In the genomic region with DNA sequence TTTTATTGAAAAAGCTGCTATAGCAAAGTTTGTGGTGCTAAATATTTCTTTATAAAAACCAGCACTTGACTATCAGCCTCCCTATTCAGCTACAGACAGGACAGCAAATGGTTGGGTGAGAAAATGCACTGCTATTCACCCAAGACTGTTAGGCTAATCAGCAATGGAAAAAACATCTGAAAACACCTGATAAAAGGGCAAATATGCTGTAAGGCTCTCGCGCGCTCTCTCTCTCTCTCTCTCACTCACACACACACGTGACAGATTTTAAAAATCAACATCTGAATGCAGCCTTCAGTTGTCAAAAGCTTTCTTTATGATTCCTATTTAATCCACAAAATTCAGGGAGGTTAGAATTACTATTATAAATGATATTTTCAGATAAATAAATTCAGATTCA, we compare ENCODE assay signal across 1 cellular context.
TF ChIP-seq lines count a peak whose summit lies in the region.

No MANE protein-coding gene starts in this region.

TF ChIP-seq in K562, 482 proteins besides CTCF, POLR2A, EP300 and RAD21 (continued from another document and continues in another):
- TF ChIP-seq, protein P1, sequence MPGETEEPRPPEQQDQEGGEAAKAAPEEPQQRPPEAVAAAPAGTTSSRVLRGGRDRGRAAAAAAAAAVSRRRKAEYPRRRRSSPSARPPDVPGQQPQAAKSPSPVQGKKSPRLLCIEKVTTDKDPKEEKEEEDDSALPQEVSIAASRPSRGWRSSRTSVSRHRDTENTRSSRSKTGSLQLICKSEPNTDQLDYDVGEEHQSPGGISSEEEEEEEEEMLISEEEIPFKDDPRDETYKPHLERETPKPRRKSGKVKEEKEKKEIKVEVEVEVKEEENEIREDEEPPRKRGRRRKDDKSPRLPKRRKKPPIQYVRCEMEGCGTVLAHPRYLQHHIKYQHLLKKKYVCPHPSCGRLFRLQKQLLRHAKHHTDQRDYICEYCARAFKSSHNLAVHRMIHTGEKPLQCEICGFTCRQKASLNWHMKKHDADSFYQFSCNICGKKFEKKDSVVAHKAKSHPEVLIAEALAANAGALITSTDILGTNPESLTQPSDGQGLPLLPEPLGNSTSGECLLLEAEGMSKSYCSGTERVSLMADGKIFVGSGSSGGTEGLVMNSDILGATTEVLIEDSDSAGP (CRISPR knock-in tag; IDR thresholded peaks at IDR 0.05) = no peak
- TF ChIP-seq CCAR2 (IDR thresholded peaks at IDR 0.05; ENCODE audit: low read depth, low read length) (no peak), ZC3H8 (IDR thresholded peaks at IDR 0.05) (no peak), PRPF4 (IDR thresholded peaks at IDR 0.05; ENCODE audit: insufficient read depth, low read depth, low read length, poor library complexity, severe bottlenecking) (no peak), XRCC5 (IDR thresholded peaks at IDR 0.05; ENCODE audit: low read depth, low read length) (no peak), HNRNPK (IDR thresholded peaks at IDR 0.05; ENCODE audit: low read depth, low read length, poor library complexity, severe bottlenecking) (no peak), ZNF695 (CRISPR knock-in tag; IDR thresholded peaks at IDR 0.05) (no peak), GTF2E2 (tag; IDR thresholded peaks at IDR 0.05) (no peak), NCOR1 (IDR thresholded peaks at IDR 0.05) (peak; percentile 62), TOE1 (IDR thresholded peaks at IDR 0.05; ENCODE audit: borderline replicate concordance) (0 out of 2 replicates have a peak, but pooled peaks have one; percentile 35), TOE1 (CRISPR knock-in tag; IDR thresholded peaks at IDR 0.05; ENCODE audit: borderline replicate concordance, low read depth) (no peak), ZKSCAN1 (IDR thresholded peaks at IDR 0.05; ENCODE audit: low read depth, low read length) (no peak), ZNF282 (CRISPR knock-in tag; IDR thresholded peaks at IDR 0.05) (no peak), BHLHE40 (IDR thresholded peaks at IDR 0.05; ENCODE audit: low read length) (peak; percentile 81), ZNF785 (CRISPR knock-in tag; IDR thresholded peaks at IDR 0.05) (no peak), SPI1 (IDR thresholded peaks at IDR 0.05; ENCODE audit: borderline replicate concordance, low read depth, low read length) (no peak), CREB1 (IDR thresholded peaks at IDR 0.05) (no peak; the same call in 1 of the 2 replicates), CREB1 (CRISPR knock-in tag; IDR thresholded peaks at IDR 0.05) (no peak), BRD9 (IDR thresholded peaks at IDR 0.05; ENCODE audit: low read depth, partially characterized antibody) (no peak), SMARCA4 (IDR thresholded peaks at IDR 0.05) (peak; percentile 79)
- TF ChIP-seq, protein P2, sequence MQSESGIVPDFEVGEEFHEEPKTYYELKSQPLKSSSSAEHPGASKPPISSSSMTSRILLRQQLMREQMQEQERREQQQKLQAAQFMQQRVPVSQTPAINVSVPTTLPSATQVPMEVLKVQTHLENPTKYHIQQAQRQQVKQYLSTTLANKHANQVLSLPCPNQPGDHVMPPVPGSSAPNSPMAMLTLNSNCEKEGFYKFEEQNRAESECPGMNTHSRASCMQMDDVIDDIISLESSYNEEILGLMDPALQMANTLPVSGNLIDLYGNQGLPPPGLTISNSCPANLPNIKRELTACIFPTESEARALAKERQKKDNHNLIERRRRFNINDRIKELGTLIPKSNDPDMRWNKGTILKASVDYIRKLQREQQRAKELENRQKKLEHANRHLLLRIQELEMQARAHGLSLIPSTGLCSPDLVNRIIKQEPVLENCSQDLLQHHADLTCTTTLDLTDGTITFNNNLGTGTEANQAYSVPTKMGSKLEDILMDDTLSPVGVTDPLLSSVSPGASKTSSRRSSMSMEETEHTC (IDR thresholded peaks at IDR 0.05) = peak; percentile 52; the same call in 1 of the 2 replicates
- TF ChIP-seq, protein P3, sequence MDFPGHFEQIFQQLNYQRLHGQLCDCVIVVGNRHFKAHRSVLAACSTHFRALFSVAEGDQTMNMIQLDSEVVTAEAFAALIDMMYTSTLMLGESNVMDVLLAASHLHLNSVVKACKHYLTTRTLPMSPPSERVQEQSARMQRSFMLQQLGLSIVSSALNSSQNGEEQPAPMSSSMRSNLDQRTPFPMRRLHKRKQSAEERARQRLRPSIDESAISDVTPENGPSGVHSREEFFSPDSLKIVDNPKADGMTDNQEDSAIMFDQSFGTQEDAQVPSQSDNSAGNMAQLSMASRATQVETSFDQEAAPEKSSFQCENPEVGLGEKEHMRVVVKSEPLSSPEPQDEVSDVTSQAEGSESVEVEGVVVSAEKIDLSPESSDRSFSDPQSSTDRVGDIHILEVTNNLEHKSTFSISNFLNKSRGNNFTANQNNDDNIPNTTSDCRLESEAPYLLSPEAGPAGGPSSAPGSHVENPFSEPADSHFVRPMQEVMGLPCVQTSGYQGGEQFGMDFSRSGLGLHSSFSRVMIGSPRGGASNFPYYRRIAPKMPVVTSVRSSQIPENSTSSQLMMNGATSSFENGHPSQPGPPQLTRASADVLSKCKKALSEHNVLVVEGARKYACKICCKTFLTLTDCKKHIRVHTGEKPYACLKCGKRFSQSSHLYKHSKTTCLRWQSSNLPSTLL (IDR thresholded peaks at IDR 0.05) = no peak
- TF ChIP-seq, protein P4, sequence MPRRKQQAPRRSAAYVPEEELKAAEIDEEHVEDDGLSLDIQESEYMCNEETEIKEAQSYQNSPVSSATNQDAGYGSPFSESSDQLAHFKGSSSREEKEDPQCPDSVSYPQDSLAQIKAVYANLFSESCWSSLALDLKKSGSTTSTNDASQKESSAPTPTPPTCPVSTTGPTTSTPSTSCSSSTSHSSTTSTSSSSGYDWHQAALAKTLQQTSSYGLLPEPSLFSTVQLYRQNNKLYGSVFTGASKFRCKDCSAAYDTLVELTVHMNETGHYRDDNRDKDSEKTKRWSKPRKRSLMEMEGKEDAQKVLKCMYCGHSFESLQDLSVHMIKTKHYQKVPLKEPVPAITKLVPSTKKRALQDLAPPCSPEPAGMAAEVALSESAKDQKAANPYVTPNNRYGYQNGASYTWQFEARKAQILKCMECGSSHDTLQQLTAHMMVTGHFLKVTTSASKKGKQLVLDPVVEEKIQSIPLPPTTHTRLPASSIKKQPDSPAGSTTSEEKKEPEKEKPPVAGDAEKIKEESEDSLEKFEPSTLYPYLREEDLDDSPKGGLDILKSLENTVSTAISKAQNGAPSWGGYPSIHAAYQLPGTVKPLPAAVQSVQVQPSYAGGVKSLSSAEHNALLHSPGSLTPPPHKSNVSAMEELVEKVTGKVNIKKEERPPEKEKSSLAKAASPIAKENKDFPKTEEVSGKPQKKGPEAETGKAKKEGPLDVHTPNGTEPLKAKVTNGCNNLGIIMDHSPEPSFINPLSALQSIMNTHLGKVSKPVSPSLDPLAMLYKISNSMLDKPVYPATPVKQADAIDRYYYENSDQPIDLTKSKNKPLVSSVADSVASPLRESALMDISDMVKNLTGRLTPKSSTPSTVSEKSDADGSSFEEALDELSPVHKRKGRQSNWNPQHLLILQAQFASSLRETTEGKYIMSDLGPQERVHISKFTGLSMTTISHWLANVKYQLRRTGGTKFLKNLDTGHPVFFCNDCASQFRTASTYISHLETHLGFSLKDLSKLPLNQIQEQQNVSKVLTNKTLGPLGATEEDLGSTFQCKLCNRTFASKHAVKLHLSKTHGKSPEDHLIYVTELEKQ (CRISPR knock-in tag; IDR thresholded peaks at IDR 0.05) = no peak
- TF ChIP-seq, protein P5, sequence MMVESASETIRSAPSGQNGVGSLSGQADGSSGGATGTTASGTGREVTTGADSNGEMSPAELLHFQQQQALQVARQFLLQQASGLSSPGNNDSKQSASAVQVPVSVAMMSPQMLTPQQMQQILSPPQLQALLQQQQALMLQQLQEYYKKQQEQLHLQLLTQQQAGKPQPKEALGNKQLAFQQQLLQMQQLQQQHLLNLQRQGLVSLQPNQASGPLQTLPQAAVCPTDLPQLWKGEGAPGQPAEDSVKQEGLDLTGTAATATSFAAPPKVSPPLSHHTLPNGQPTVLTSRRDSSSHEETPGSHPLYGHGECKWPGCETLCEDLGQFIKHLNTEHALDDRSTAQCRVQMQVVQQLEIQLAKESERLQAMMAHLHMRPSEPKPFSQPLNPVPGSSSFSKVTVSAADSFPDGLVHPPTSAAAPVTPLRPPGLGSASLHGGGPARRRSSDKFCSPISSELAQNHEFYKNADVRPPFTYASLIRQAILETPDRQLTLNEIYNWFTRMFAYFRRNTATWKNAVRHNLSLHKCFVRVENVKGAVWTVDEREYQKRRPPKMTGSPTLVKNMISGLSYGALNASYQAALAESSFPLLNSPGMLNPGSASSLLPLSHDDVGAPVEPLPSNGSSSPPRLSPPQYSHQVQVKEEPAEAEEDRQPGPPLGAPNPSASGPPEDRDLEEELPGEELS (CRISPR knock-in tag; IDR thresholded peaks at IDR 0.05; ENCODE audit: borderline replicate concordance) = no peak
- TF ChIP-seq, protein P6, sequence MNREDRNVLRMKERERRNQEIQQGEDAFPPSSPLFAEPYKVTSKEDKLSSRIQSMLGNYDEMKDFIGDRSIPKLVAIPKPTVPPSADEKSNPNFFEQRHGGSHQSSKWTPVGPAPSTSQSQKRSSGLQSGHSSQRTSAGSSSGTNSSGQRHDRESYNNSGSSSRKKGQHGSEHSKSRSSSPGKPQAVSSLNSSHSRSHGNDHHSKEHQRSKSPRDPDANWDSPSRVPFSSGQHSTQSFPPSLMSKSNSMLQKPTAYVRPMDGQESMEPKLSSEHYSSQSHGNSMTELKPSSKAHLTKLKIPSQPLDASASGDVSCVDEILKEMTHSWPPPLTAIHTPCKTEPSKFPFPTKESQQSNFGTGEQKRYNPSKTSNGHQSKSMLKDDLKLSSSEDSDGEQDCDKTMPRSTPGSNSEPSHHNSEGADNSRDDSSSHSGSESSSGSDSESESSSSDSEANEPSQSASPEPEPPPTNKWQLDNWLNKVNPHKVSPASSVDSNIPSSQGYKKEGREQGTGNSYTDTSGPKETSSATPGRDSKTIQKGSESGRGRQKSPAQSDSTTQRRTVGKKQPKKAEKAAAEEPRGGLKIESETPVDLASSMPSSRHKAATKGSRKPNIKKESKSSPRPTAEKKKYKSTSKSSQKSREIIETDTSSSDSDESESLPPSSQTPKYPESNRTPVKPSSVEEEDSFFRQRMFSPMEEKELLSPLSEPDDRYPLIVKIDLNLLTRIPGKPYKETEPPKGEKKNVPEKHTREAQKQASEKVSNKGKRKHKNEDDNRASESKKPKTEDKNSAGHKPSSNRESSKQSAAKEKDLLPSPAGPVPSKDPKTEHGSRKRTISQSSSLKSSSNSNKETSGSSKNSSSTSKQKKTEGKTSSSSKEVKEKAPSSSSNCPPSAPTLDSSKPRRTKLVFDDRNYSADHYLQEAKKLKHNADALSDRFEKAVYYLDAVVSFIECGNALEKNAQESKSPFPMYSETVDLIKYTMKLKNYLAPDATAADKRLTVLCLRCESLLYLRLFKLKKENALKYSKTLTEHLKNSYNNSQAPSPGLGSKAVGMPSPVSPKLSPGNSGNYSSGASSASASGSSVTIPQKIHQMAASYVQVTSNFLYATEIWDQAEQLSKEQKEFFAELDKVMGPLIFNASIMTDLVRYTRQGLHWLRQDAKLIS (CRISPR knock-in tag; IDR thresholded peaks at IDR 0.05) = no peak
- TF ChIP-seq, protein P7, sequence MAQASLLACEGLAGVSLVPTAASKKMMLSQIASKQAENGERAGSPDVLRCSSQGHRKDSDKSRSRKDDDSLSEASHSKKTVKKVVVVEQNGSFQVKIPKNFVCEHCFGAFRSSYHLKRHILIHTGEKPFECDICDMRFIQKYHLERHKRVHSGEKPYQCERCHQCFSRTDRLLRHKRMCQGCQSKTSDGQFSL (CRISPR knock-in tag; IDR thresholded peaks at IDR 0.05) = no peak
- TF ChIP-seq, protein P7 (tag; IDR thresholded peaks at IDR 0.05) = no peak
- TF ChIP-seq, protein P8, sequence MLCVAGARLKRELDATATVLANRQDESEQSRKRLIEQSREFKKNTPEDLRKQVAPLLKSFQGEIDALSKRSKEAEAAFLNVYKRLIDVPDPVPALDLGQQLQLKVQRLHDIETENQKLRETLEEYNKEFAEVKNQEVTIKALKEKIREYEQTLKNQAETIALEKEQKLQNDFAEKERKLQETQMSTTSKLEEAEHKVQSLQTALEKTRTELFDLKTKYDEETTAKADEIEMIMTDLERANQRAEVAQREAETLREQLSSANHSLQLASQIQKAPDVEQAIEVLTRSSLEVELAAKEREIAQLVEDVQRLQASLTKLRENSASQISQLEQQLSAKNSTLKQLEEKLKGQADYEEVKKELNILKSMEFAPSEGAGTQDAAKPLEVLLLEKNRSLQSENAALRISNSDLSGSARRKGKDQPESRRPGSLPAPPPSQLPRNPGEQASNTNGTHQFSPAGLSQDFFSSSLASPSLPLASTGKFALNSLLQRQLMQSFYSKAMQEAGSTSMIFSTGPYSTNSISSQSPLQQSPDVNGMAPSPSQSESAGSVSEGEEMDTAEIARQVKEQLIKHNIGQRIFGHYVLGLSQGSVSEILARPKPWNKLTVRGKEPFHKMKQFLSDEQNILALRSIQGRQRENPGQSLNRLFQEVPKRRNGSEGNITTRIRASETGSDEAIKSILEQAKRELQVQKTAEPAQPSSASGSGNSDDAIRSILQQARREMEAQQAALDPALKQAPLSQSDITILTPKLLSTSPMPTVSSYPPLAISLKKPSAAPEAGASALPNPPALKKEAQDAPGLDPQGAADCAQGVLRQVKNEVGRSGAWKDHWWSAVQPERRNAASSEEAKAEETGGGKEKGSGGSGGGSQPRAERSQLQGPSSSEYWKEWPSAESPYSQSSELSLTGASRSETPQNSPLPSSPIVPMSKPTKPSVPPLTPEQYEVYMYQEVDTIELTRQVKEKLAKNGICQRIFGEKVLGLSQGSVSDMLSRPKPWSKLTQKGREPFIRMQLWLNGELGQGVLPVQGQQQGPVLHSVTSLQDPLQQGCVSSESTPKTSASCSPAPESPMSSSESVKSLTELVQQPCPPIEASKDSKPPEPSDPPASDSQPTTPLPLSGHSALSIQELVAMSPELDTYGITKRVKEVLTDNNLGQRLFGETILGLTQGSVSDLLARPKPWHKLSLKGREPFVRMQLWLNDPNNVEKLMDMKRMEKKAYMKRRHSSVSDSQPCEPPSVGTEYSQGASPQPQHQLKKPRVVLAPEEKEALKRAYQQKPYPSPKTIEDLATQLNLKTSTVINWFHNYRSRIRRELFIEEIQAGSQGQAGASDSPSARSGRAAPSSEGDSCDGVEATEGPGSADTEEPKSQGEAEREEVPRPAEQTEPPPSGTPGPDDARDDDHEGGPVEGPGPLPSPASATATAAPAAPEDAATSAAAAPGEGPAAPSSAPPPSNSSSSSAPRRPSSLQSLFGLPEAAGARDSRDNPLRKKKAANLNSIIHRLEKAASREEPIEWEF (CRISPR knock-in tag; IDR thresholded peaks at IDR 0.05) = no peak
- TF ChIP-seq, protein P9, sequence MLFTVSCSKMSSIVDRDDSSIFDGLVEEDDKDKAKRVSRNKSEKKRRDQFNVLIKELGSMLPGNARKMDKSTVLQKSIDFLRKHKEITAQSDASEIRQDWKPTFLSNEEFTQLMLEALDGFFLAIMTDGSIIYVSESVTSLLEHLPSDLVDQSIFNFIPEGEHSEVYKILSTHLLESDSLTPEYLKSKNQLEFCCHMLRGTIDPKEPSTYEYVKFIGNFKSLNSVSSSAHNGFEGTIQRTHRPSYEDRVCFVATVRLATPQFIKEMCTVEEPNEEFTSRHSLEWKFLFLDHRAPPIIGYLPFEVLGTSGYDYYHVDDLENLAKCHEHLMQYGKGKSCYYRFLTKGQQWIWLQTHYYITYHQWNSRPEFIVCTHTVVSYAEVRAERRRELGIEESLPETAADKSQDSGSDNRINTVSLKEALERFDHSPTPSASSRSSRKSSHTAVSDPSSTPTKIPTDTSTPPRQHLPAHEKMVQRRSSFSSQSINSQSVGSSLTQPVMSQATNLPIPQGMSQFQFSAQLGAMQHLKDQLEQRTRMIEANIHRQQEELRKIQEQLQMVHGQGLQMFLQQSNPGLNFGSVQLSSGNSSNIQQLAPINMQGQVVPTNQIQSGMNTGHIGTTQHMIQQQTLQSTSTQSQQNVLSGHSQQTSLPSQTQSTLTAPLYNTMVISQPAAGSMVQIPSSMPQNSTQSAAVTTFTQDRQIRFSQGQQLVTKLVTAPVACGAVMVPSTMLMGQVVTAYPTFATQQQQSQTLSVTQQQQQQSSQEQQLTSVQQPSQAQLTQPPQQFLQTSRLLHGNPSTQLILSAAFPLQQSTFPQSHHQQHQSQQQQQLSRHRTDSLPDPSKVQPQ (CRISPR knock-in tag; IDR thresholded peaks at IDR 0.05; ENCODE audit: borderline replicate concordance) = no peak
